ENCODE assay signal across 16 cellular contexts in genomic region chr16:11240636-11241473, GRCh38. TPM values are rescaled to one million over a fixed set of nuclear protein-coding genes. Genes with fewer than 3 reads are reported as not detected.
DNase-seq lines count a peak whose midpoint lies in the region; ATAC-seq and TF ChIP-seq lines count a peak whose summit lies in the region.
"Had no signal": no experiment of that assay in that cellular context is flagged by ENCODE, and none has a peak within 500 bp of the region (broad histone marks: within the 10 kb centered on the region; RNA-seq: fewer than 3 reads in every experiment).

No MANE protein-coding gene starts in this region.

- H3K27me3 Mint-ChIP-seq in activated CD8-positive, alpha-beta T cell treated with anti-CD3 and anti-CD28 coated beads, Interleukin-2, amount 10 ng/mL, durations not matched to agents 7 days and 5 days (ENCODE audit: low read depth), result no peaks in the 10 kb centered on the region
- peaks cover 6% of the 10 kb centered on the region for H3K27me3 Mint-ChIP-seq in osteocyte (ENCODE audit: unreplicated experiment)

- H3K36me3 Mint-ChIP-seq in activated CD8-positive, alpha-beta T cell treated with anti-CD3 and anti-CD28 coated beads, Interleukin-2, amount 10 ng/mL, durations not matched to agents 7 days and 5 days (ENCODE audit: low read depth), result peaks cover 11% of the 10 kb centered on the region
- H3K36me3 Mint-ChIP-seq in osteocyte (ENCODE audit: unreplicated experiment), result peaks cover 4% of the 10 kb centered on the region
- H3K36me3 Mint-ChIP-seq: neural progenitor cell had no signal

- H2AFZ ChIP-seq in osteoblast (ENCODE audit: low read length), result no peak overlapping the region
- H2AFZ ChIP-seq: neural progenitor cell had no signal

- no peaks in the 10 kb centered on the region for H3K4me1 ChIP-seq in mucosa of descending colon (ENCODE audit: low read depth)
- no peaks in the 10 kb centered on the region for H3K4me1 ChIP-seq in osteoblast (ENCODE audit: insufficient read depth, low read length)
- H3K4me1 ChIP-seq: adrenal gland, neural progenitor cell had no signal

- H3K4me1 Mint-ChIP-seq in activated CD8-positive, alpha-beta T cell treated with anti-CD3 and anti-CD28 coated beads, Interleukin-2, amount 10 ng/mL, durations not matched to agents 7 days and 5 days (ENCODE audit: low read depth), result peaks cover 23% of the 10 kb centered on the region
- peaks cover 8% of the 10 kb centered on the region for H3K4me1 Mint-ChIP-seq in osteocyte (ENCODE audit: unreplicated experiment)
- H3K4me1 Mint-ChIP-seq: neural progenitor cell had no signal

- TF ChIP-seq CTCF in mucosa of descending colon (IDR thresholded peaks at IDR 0.05) (no peak), osteoblast (IDR thresholded peaks at IDR 0.05; ENCODE audit: extremely low read depth, low read depth, low read length) (no peak), osteocyte (IDR thresholded peaks at IDR 0.05) (no peak)

- H3K9me3 ChIP-seq in mucosa of descending colon (no peaks in the 10 kb centered on the region), osteoblast (ENCODE audit: low read depth, low read length) (no peaks in the 10 kb centered on the region)
- H3K9me3 ChIP-seq: adrenal gland, upper lobe of right lung had no signal

- no peaks in the 10 kb centered on the region for H3K9me3 Mint-ChIP-seq in activated CD8-positive, alpha-beta T cell treated with anti-CD3 and anti-CD28 coated beads, Interleukin-2, amount 10 ng/mL, durations not matched to agents 7 days and 5 days (ENCODE audit: insufficient read depth)
- H3K9me3 Mint-ChIP-seq in osteocyte (ENCODE audit: unreplicated experiment), result no peaks in the 10 kb centered on the region
- H3K9me3 Mint-ChIP-seq: neural progenitor cell had no signal

- H3K27ac Mint-ChIP-seq in activated CD8-positive, alpha-beta T cell treated with anti-CD3 and anti-CD28 coated beads, Interleukin-2, amount 10 ng/mL, durations not matched to agents 7 days and 5 days, result no peak overlapping the region
- no peak overlapping the region for H3K27ac Mint-ChIP-seq in osteocyte (ENCODE audit: unreplicated experiment)
- H3K27ac Mint-ChIP-seq: neural progenitor cell had no signal

- H3K36me3 ChIP-seq in mucosa of descending colon (ENCODE audit: low read depth) (no peaks in the 10 kb centered on the region), osteoblast (ENCODE audit: insufficient read depth, low read length) (no peaks in the 10 kb centered on the region)
- H3K36me3 ChIP-seq: adrenal gland, neural progenitor cell, upper lobe of right lung had no signal

- H3K4me3 ChIP-seq in Jurkat, Clone E6-1 (ENCODE audit: low read length), result no peak overlapping the region; the same call in 1 of the 2 replicates
- H3K4me3 ChIP-seq in mucosa of descending colon (no peak overlapping the region), osteoblast (ENCODE audit: insufficient read depth, low read length) (no peak overlapping the region)
- H3K4me3 ChIP-seq: adrenal gland, neural progenitor cell, upper lobe of right lung had no signal

- peak; percentile 40 for DNase-seq in NCI-H2107 treated with DMSO at 0.1 percent for 48 hours (lab: John Stamatoyannopoulos, UW; ENCODE audit: unreplicated experiment)
- DNase-seq in NCI-H2107 (lab: John Stamatoyannopoulos, UW), result no peak
- DNase-seq in Jurkat, Clone E6-1 (ENCODE audit: low read depth, low spot score), result peak; percentile 59
- peak; percentile 54 for DNase-seq in activated CD8-positive, alpha-beta T cell treated with anti-CD3 and anti-CD28 coated beads, Interleukin-2, amount 10 ng/mL, durations not matched to agents 7 days and 5 days
- no peak for DNase-seq in mucosa of descending colon
- DNase-seq in osteoblast (ENCODE audit: insufficient read length, low spot score, missing footprints), result no peak
- no peak for DNase-seq in NCI-H748 treated with DMSO at 0.1 percent for 48 hours (lab: John Stamatoyannopoulos, UW)
- no peak for DNase-seq in osteocyte (ENCODE audit: extremely low spot score, unreplicated experiment)
- DNase-seq: adrenal gland; foreskin melanocyte; NCI-H1092; stimulated activated CD4-positive, alpha-beta T cell treated with anti-CD3 and anti-CD28 coated beads, Interleukin-12 subunit alpha, Interleukin-12 subunit beta, amount 100 ng/mL, for 4 hours; upper lobe of right lung had no signal

- peak; percentile 67 for ATAC-seq in activated CD8-positive, alpha-beta T cell treated with anti-CD3 and anti-CD28 coated beads, Interleukin-2, amount 10 ng/mL, durations not matched to agents 7 days and 5 days
- peak; percentile 53 for ATAC-seq in mucosa of descending colon
- ATAC-seq: upper lobe of right lung had no signal

- peak overlapping the region; percentile 64 for H3K4me3 Mint-ChIP-seq in activated CD8-positive, alpha-beta T cell treated with anti-CD3 and anti-CD28 coated beads, Interleukin-2, amount 10 ng/mL, durations not matched to agents 7 days and 5 days
- H3K4me3 Mint-ChIP-seq in osteocyte (ENCODE audit: unreplicated experiment), result no peak overlapping the region
- H3K4me3 Mint-ChIP-seq: neural progenitor cell had no signal

- CTCF ChIA-PET in activated CD8-positive, alpha-beta T cell treated with anti-CD3 and anti-CD28 coated beads, Interleukin-2, amount 10 ng/mL, durations not matched to agents 7 days and 5 days (lab: Charles Lee), result interaction anchor here (0.9 to 1.3 kb wide), 6 partner anchors 8 to 287 kb away, joined by 3 to 5 read pairs (median 4); no protein-coding TSS in a partner anchor

- POLR2A ChIA-PET in activated CD8-positive, alpha-beta T cell treated with anti-CD3 and anti-CD28 coated beads, Interleukin-2, amount 10 ng/mL, durations not matched to agents 7 days and 5 days (lab: Charles Lee), result interaction anchor here (1.2 to 3.8 kb wide), 5 partner anchors 10 to 147 kb away, joined by 5 to 15 read pairs (median 5); partner anchors contain the start of gene SOCS1

- no peak overlapping the region for H3K27ac ChIP-seq in osteoblast (ENCODE audit: low read depth, low read length)
- H3K27ac ChIP-seq: adrenal gland, neural progenitor cell, upper lobe of right lung had no signal

- H3K4me2 ChIP-seq in osteoblast (ENCODE audit: insufficient read depth, low read length), result no peak overlapping the region
- H3K4me2 ChIP-seq: neural progenitor cell had no signal

- H3K27me3 ChIP-seq in osteoblast (ENCODE audit: insufficient read depth, low read length), result peaks cover 4% of the 10 kb centered on the region
- H3K27me3 ChIP-seq: adrenal gland, neural progenitor cell, upper lobe of right lung had no signal

- intact Hi-C loops in mucosa of descending colon (cut with DNase I, micrococcal nuclease), result no loop called here

- H4K20me1 ChIP-seq in osteoblast (ENCODE audit: insufficient read depth, low read length), result no peaks in the 10 kb centered on the region

- no peaks in the 10 kb centered on the region for H3K79me2 ChIP-seq in osteoblast (ENCODE audit: insufficient read depth, low read length)

RNA-seq across cellular contexts. Expression of gene SOCS1, which starts 15.1 kb away (rescaled TPM):
- polyA plus RNA-seq in Jurkat, Clone E6-1 (2012; ENCODE audit: insufficient read depth, insufficient read length), result 2.2 TPM
- total RNA-seq in activated CD8-positive, alpha-beta T cell treated with anti-CD3 and anti-CD28 coated beads, Interleukin-2, amount 10 ng/mL, durations not matched to agents 7 days and 5 days, result 100 to 1,000 TPM; 170 to 174 TPM
- total RNA-seq in mucosa of descending colon (1 to 10 TPM; 4.0 to 6.5 (median 4.1) TPM), osteoblast (1.1 and 1.8 TPM in 2 replicates), osteocyte (9.7 and 10.6 TPM in 2 replicates)
- total RNA-seq: A172 had no signal

RNA-seq across cellular contexts. Expression of gene TNP2, which starts 28.3 kb away (rescaled TPM):
- polyA plus RNA-seq in Jurkat, Clone E6-1 (2012; ENCODE audit: insufficient read depth, insufficient read length), result not detected
- not detected for total RNA-seq in activated CD8-positive, alpha-beta T cell treated with anti-CD3 and anti-CD28 coated beads, Interleukin-2, amount 10 ng/mL, durations not matched to agents 7 days and 5 days
- total RNA-seq in mucosa of descending colon (not detected), osteoblast (not detected in 2 replicates), osteocyte (not detected in 2 replicates)
- total RNA-seq: A172, adrenal gland, SK-MEL-5, upper lobe of right lung had no signal
- polyA plus RNA-seq: adrenal gland had no signal

RNA-seq across cellular contexts. Expression of gene PRM3, which starts 32.6 kb away (rescaled TPM):
- not detected for polyA plus RNA-seq in Jurkat, Clone E6-1 (2012; ENCODE audit: insufficient read depth, insufficient read length)
- total RNA-seq in activated CD8-positive, alpha-beta T cell treated with anti-CD3 and anti-CD28 coated beads, Interleukin-2, amount 10 ng/mL, durations not matched to agents 7 days and 5 days, result not detected
- total RNA-seq in mucosa of descending colon (not detected), osteoblast (not detected in 2 replicates), osteocyte (not detected in 2 replicates)
- total RNA-seq: A172, adrenal gland, SK-MEL-5, upper lobe of right lung had no signal
- polyA plus RNA-seq: adrenal gland had no signal

RNA-seq across cellular contexts. Expression of gene PRM2, which starts 35.4 kb away (rescaled TPM):
- polyA plus RNA-seq in Jurkat, Clone E6-1 (2012; ENCODE audit: insufficient read depth, insufficient read length), result not detected
- total RNA-seq in activated CD8-positive, alpha-beta T cell treated with anti-CD3 and anti-CD28 coated beads, Interleukin-2, amount 10 ng/mL, durations not matched to agents 7 days and 5 days, result not detected
- not detected for total RNA-seq in mucosa of descending colon
- not detected in 2 replicates for total RNA-seq in osteoblast
- not detected in 2 replicates for total RNA-seq in osteocyte
- total RNA-seq: A172, adrenal gland, SK-MEL-5, upper lobe of right lung had no signal
- polyA plus RNA-seq: adrenal gland had no signal

RNA-seq across cellular contexts. Expression of gene PRM1, which starts 40.3 kb away (rescaled TPM):
- not detected for polyA plus RNA-seq in Jurkat, Clone E6-1 (2012; ENCODE audit: insufficient read depth, insufficient read length)
- not detected for total RNA-seq in activated CD8-positive, alpha-beta T cell treated with anti-CD3 and anti-CD28 coated beads, Interleukin-2, amount 10 ng/mL, durations not matched to agents 7 days and 5 days
- total RNA-seq in mucosa of descending colon, result not detected
- total RNA-seq in osteoblast, result not detected in 2 replicates
- total RNA-seq in osteocyte, result not detected in 2 replicates
- total RNA-seq: A172, adrenal gland, SK-MEL-5, upper lobe of right lung had no signal
- polyA plus RNA-seq: adrenal gland had no signal

Comparison
In these comparisons a context has a peak if more than half of its experiments do, and no peak if none do; other contexts are left out.
1. DNase-seq: peak in NCI-H2107 treated with DMSO at 0.1 percent for 48 hours (single experiment), Jurkat, Clone E6-1 (single experiment) and activated CD8-positive, alpha-beta T cell treated with anti-CD3 and anti-CD28 coated beads, Interleukin-2, amount 10 ng/mL, durations not matched to agents 7 days and 5 days (single experiment); none in NCI-H2107 (single experiment), mucosa of descending colon (0 of 3), osteoblast (single experiment), NCI-H748 treated with DMSO at 0.1 percent for 48 hours (single experiment) and osteocyte (single experiment).
2. RNA of gene SOCS1, which starts 15.1 kb away (total RNA-seq): 170 to 174 TPM in activated CD8-positive, alpha-beta T cell treated with anti-CD3 and anti-CD28 coated beads, Interleukin-2, amount 10 ng/mL, durations not matched to agents 7 days and 5 days; 9.7 to 10.6 TPM in osteocyte, 4.0 to 6.5 TPM in mucosa of descending colon and 1.1 to 1.8 TPM in osteoblast; every median in the first group is over 10 times any median in the second.